Comparison of ENCODE assay signal across 1 cellular context in the genomic region with DNA sequence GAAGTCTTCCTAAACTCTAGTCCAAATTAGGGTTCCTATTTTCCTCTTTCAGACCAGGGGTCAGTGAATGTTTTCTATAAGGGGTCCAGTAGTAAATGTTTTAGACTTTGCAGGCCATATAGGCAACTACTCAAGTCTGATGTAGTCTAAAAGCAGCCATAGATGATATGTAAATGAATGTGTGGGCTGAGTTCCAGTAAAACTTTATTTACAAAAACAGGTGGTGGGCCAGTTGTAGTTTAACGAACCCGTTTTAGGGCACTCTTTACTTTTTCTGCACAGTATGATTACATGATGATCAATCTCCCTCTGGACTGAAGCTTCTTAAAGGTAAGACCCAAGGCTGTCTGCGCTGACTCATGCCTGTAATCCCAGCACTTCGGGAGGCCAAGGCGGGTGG.
TF ChIP-seq lines count a peak whose summit lies in the region.

No MANE protein-coding gene starts in this region.

TF ChIP-seq in GM12878, 131 proteins besides CTCF, POLR2A, EP300 and RAD21:
- TF ChIP-seq ZBTB40 (IDR thresholded peaks at IDR 0.05; ENCODE audit: borderline replicate concordance) = peak; percentile 72
- TF ChIP-seq HDGF (IDR thresholded peaks at IDR 0.05) = no peak
- TF ChIP-seq, protein P1, sequence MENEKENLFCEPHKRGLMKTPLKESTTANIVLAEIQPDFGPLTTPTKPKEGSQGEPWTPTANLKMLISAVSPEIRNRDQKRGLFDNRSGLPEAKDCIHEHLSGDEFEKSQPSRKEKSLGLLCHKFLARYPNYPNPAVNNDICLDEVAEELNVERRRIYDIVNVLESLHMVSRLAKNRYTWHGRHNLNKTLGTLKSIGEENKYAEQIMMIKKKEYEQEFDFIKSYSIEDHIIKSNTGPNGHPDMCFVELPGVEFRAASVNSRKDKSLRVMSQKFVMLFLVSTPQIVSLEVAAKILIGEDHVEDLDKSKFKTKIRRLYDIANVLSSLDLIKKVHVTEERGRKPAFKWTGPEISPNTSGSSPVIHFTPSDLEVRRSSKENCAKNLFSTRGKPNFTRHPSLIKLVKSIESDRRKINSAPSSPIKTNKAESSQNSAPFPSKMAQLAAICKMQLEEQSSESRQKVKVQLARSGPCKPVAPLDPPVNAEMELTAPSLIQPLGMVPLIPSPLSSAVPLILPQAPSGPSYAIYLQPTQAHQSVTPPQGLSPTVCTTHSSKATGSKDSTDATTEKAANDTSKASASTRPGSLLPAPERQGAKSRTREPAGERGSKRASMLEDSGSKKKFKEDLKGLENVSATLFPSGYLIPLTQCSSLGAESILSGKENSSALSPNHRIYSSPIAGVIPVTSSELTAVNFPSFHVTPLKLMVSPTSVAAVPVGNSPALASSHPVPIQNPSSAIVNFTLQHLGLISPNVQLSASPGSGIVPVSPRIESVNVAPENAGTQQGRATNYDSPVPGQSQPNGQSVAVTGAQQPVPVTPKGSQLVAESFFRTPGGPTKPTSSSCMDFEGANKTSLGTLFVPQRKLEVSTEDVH (IDR thresholded peaks at IDR 0.05; ENCODE audit: low read depth, partially characterized antibody) = no peak
